8 cellular contexts compared by ENCODE assay signal in the genomic region with DNA sequence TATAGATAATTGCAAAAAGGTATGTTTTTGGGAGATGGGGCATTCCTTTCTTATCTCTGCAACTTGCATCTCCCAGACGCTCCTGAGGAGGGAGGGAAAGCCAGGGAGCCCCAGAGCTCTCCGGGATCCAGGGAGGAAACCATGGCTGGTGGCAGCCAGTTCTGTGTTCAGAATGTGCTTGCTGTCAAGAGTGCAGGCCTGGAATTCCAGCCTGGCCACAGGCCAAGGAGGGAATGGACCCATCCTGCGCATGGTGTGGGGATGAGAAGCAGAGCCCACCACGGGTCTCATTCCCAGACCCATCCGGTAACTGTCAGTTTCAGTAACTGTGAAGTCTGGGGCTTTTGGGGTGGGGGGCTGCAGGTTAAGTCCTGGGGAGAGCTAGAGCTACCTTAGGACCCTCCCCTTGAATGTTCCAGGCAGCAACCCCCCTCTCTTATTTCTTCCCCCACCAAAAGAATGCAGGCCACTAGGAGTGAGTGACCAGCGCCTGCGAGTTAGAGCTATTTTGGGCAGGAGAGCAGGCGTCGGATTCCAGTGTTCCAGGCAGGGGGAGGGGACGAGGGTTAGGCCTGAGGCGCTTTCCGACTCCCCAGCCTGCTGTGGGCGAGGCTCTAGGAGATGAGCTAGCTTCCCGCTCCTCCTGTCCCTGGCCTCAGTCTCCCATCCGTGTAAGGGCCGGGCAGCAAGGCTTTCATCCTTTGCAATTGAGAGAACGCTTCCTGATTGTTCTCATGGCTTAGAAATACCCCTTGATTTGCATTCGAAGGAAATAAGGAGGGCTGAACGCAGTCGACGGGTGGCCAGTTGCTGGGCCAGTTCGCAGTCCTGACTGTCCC. TPM values are rescaled to one million over a fixed set of nuclear protein-coding genes. Genes with fewer than 3 reads are reported as not detected.
DNase-seq lines count a peak whose midpoint lies in the region; ATAC-seq and TF ChIP-seq lines count a peak whose summit lies in the region.

No MANE protein-coding gene starts in this region.

- H3K9me3 Mint-ChIP-seq in activated CD4-positive, alpha-beta T cell treated with anti-CD3 and anti-CD28 coated beads for 36 hours (ENCODE audit: low read depth) = no peaks in the 10 kb centered on the region

- H3K27ac ChIP-seq in angular gyrus (ENCODE audit: low read depth, low read length) (peak overlapping the region; percentile 96), left ventricle myocardium inferior (replicated peaks) (peak overlapping the region; percentile 99)

- POLR2A ChIA-PET in activated CD4-positive, alpha-beta T cell treated with anti-CD3 and anti-CD28 coated beads for 36 hours (lab: Charles Lee) = interaction anchor here (0.6 to 1.8 kb wide), 7 partner anchors 25 to 462 kb away, joined by 3 to 10 read pairs (median 5); partner anchors contain the start of genes NICN1, RHOA, USP4 and WDR6

- peak overlapping the region; percentile 81 for H3K4me3 Mint-ChIP-seq in activated CD4-positive, alpha-beta T cell treated with anti-CD3 and anti-CD28 coated beads for 36 hours

- DNase-seq in activated CD4-positive, alpha-beta T cell treated with anti-CD3 and anti-CD28 coated beads for 36 hours = no peak
- DNase-seq in activated CD4-positive, alpha-beta T cell treated with anti-CD3 and anti-CD28 coated beads, Interleukin-2, amount 50 U/mL, for 1 hour = no peak
- DNase-seq in M059J (ENCODE audit: low read depth) = peak; percentile 87
- peak; percentile 82 for DNase-seq in left ventricle myocardium inferior
- peak; percentile 30 for DNase-seq in pons (ENCODE audit: low spot score)
- no peak for DNase-seq in activated CD4-positive, CD25-positive, alpha-beta regulatory T cell treated with anti-CD3 and anti-CD28 coated beads, Interleukin-2, amount 50 U/mL, for 72 hours
- DNase-seq in GF-D8 (lab: John Stamatoyannopoulos, UW) = no peak

- no peaks in the 10 kb centered on the region for H3K27me3 ChIP-seq in left ventricle myocardium inferior (ENCODE audit: low read depth)

- CTCF ChIA-PET in activated CD4-positive, alpha-beta T cell treated with anti-CD3 and anti-CD28 coated beads for 36 hours (lab: Charles Lee) = interaction anchor here (0.6 to 1.6 kb wide), 10 partner anchors 20 to 375 kb away, joined by 3 to 9 read pairs (median 3); partner anchors contain the start of gene QRICH1

- H3K9me3 ChIP-seq in left ventricle myocardium inferior (replicated peaks) = no peaks in the 10 kb centered on the region

- H3K27me3 Mint-ChIP-seq in activated CD4-positive, alpha-beta T cell treated with anti-CD3 and anti-CD28 coated beads for 36 hours = no peaks in the 10 kb centered on the region

- intact Hi-C loops in activated CD4-positive, alpha-beta T cell treated with anti-CD3 and anti-CD28 coated beads for 36 hours (cut with DNase I, micrococcal nuclease) = no loop called here
- intact Hi-C loops in left ventricle myocardium inferior (cut with micrococcal nuclease) = no loop called here

- ATAC-seq in activated CD4-positive, alpha-beta T cell treated with anti-CD3 and anti-CD28 coated beads for 36 hours = no peak

- H3K4me1 Mint-ChIP-seq in activated CD4-positive, alpha-beta T cell treated with anti-CD3 and anti-CD28 coated beads for 36 hours = peaks cover 20% of the 10 kb centered on the region

- H3K36me3 Mint-ChIP-seq in activated CD4-positive, alpha-beta T cell treated with anti-CD3 and anti-CD28 coated beads for 36 hours (ENCODE audit: low read depth) = no peaks in the 10 kb centered on the region

- peaks cover 4% of the 10 kb centered on the region for H3K36me3 ChIP-seq in left ventricle myocardium inferior

- H3K4me1 ChIP-seq in left ventricle myocardium inferior = peaks cover 66% of the 10 kb centered on the region

- H3K27ac Mint-ChIP-seq in activated CD4-positive, alpha-beta T cell treated with anti-CD3 and anti-CD28 coated beads for 36 hours = peak overlapping the region; percentile 85

- TF ChIP-seq CTCF in left ventricle myocardium inferior (IDR thresholded peaks at IDR 0.05; ENCODE audit: borderline replicate concordance) = no peak

- peak overlapping the region; percentile 94 for H3K4me3 ChIP-seq in left ventricle myocardium inferior

RNA-seq across cellular contexts. Expression of gene DAG1, which starts 0.8 kb away (rescaled TPM):
- total RNA-seq in activated CD4-positive, alpha-beta T cell treated with anti-CD3 and anti-CD28 coated beads for 36 hours = 1 to 10 TPM; 9.0 to 9.2 TPM
- total RNA-seq in M059J (2014; rRNA removed; shearing (Covaris generic)) = 79.8 and 104 TPM in 2 replicates
- 117 TPM for total RNA-seq in left ventricle myocardium inferior

RNA-seq across cellular contexts. Expression of gene NICN1, which starts 40.1 kb away (rescaled TPM):
- 10 to 100 TPM in 1 of 2 experiments, 1 to 10 TPM in 1; 9.5 to 12.6 TPM for total RNA-seq in activated CD4-positive, alpha-beta T cell treated with anti-CD3 and anti-CD28 coated beads for 36 hours
- 1.2 and 1.7 TPM in 2 replicates for total RNA-seq in M059J (2014; rRNA removed; shearing (Covaris generic))
- 19.4 TPM for total RNA-seq in left ventricle myocardium inferior

RNA-seq across cellular contexts. Expression of gene AMT, which starts 47.0 kb away (rescaled TPM):
- total RNA-seq in activated CD4-positive, alpha-beta T cell treated with anti-CD3 and anti-CD28 coated beads for 36 hours = 1 to 10 TPM; 3.6 to 4.1 TPM
- total RNA-seq in M059J (2014; rRNA removed; shearing (Covaris generic)) = 0.12 and 0.32 TPM in 2 replicates
- total RNA-seq in left ventricle myocardium inferior = 29.0 TPM

RNA-seq across cellular contexts. Expression of gene TCTA, which starts 57.0 kb away (rescaled TPM):
- total RNA-seq in activated CD4-positive, alpha-beta T cell treated with anti-CD3 and anti-CD28 coated beads for 36 hours = 1 to 10 TPM; 9.4 TPM
- total RNA-seq in M059J (2014; rRNA removed; shearing (Covaris generic)) = 22.4 and 27.3 TPM in 2 replicates
- total RNA-seq in left ventricle myocardium inferior = 17.7 TPM

RNA-seq across cellular contexts. Expression of gene RHOA, which starts 57.5 kb away (rescaled TPM):
- total RNA-seq in activated CD4-positive, alpha-beta T cell treated with anti-CD3 and anti-CD28 coated beads for 36 hours = 100 to 1,000 TPM; 438 to 449 TPM
- total RNA-seq in M059J (2014; rRNA removed; shearing (Covaris generic)) = 398 and 500 TPM in 2 replicates
- total RNA-seq in left ventricle myocardium inferior = 247 TPM

Comparison
In these comparisons a context has a peak if more than half of its experiments do, and no peak if none do; other contexts are left out.
1. DNase-seq: peak in M059J (single experiment), left ventricle myocardium inferior (single experiment) and pons (single experiment); none in activated CD4-positive, alpha-beta T cell treated with anti-CD3 and anti-CD28 coated beads for 36 hours (single experiment), activated CD4-positive, alpha-beta T cell treated with anti-CD3 and anti-CD28 coated beads, Interleukin-2, amount 50 U/mL, for 1 hour (single experiment), activated CD4-positive, CD25-positive, alpha-beta regulatory T cell treated with anti-CD3 and anti-CD28 coated beads, Interleukin-2, amount 50 U/mL, for 72 hours (single experiment) and GF-D8 (single experiment).